13 cellular contexts compared by ENCODE assay signal in the genomic region with DNA sequence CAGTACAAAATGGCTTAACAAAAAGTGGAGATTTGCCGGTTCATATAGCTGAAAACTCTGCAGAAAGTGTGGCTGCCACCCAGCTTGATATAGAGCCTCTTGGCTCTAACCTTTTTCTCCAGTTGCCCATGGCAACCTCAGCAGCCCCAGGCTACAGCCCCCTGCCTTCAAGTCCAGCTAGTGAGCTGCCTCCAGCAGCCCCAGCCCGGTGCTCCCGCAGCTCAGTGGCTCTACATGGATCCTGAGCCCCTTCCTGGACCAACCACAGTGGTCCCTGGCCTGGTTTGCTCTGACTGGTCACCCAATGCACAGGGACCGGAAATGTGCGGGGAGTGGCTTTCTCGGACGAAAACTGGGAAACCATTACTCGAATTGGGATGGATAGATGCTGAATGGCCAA. TPM values are rescaled to one million over a fixed set of nuclear protein-coding genes. Genes with fewer than 3 reads are reported as not detected.
A peak's percentile ranks its signal among the peaks of the same experiment; 100 is the strongest.
DNase-seq lines count a peak whose midpoint lies in the region; ATAC-seq and TF ChIP-seq lines count a peak whose summit lies in the region.
"Had no signal": no experiment of that assay in that cellular context is flagged by ENCODE, and none has a peak within 500 bp of the region (broad histone marks: within the 10 kb centered on the region; RNA-seq: fewer than 3 reads in every experiment).

No MANE protein-coding gene starts in this region.

- no peak overlapping the region for H3K4ac ChIP-seq in neuronal stem cell (ENCODE audit: low read length)

- H2AK5ac ChIP-seq in neuronal stem cell (ENCODE audit: low read depth, low read length), result no peak overlapping the region

- H3K79me1 ChIP-seq in neuronal stem cell (ENCODE audit: low read depth, low read length), result no peaks in the 10 kb centered on the region

- H3K23ac ChIP-seq in neuronal stem cell (ENCODE audit: low read depth, low read length, poor library complexity), result no peak overlapping the region

- no peak overlapping the region for H3K9ac ChIP-seq in neuronal stem cell (ENCODE audit: low read depth, low read length, poor library complexity)

- H2BK5ac ChIP-seq in neuronal stem cell (ENCODE audit: low read length), result no peak overlapping the region

- no peak overlapping the region for H4K8ac ChIP-seq in neuronal stem cell (ENCODE audit: low read depth, low read length)

- H3K27me3 ChIP-seq in brain microvascular endothelial cell (replicated peaks), result no peaks in the 10 kb centered on the region
- peaks cover 0 to 9% (median 0%) of the 10 kb centered on the region in 3 experiments for H3K27me3 ChIP-seq in neuronal stem cell (ENCODE audit: control insufficient read depth in 3 of 3, insufficient read depth in 3 of 3, low read depth in 1 of 3, low read length in 3 of 3)

- no peak overlapping the region for H3K18ac ChIP-seq in neuronal stem cell (ENCODE audit: low read length)

- H3K4me3 ChIP-seq in brain microvascular endothelial cell (ENCODE audit: low read depth, low read length) (no peak overlapping the region), neuronal stem cell (ENCODE audit: low read length in 2 of 2) (no peak overlapping the region)

- H3K27ac ChIP-seq in brain microvascular endothelial cell (peak overlapping the region; percentile 99), neuronal stem cell (replicated peaks; ENCODE audit: low read length) (no peak overlapping the region)

- H3K36me3 ChIP-seq in brain microvascular endothelial cell (replicated peaks) (no peaks in the 10 kb centered on the region), neuronal stem cell (replicated peaks in 1 of 2; ENCODE audit: control insufficient read depth in 2 of 2, insufficient read depth in 2 of 2, low read length in 2 of 2) (no peaks in the 10 kb centered on the region)

- peak; percentile 10 for DNase-seq in NCI-H146 (lab: John Stamatoyannopoulos, UW)
- no peak for DNase-seq in NCI-H146 treated with DMSO at 0.1 percent for 48 hours (lab: John Stamatoyannopoulos, UW; ENCODE audit: unreplicated experiment)
- DNase-seq in NCI-H69 (lab: John Stamatoyannopoulos, UW), result peak; percentile 54
- DNase-seq in brain microvascular endothelial cell, result no peak
- no peak for DNase-seq in neuronal stem cell (ENCODE audit: low spot score)
- DNase-seq in NCI-H187 (lab: John Stamatoyannopoulos, UW), result no peak
- no peak for DNase-seq in NCI-H2029 treated with DMSO at 0.1 percent for 48 hours (lab: John Stamatoyannopoulos, UW)
- DNase-seq: 8988T, DMS 273 treated with DMSO at 0.1 percent for 48 hours, NCI-H187 treated with DMSO at 0.1 percent for 48 hours, substantia nigra, T-helper 9 cell had no signal

- peaks cover 8 to 24% of the 10 kb centered on the region in 2 donors for H3K4me1 ChIP-seq in neuronal stem cell (ENCODE audit: control insufficient read depth in 2 of 2, insufficient read depth in 1 of 2, low read depth in 1 of 2, low read length in 2 of 2)

- H4K91ac ChIP-seq in neuronal stem cell (ENCODE audit: low read depth, low read length, poor library complexity), result no peak overlapping the region

- H2BK120ac ChIP-seq in neuronal stem cell (ENCODE audit: low read depth, low read length), result no peak overlapping the region

- H3K4me2 ChIP-seq in neuronal stem cell (ENCODE audit: insufficient read depth, low read length, poor library complexity, severe bottlenecking), result no peak overlapping the region

- H2BK15ac ChIP-seq in neuronal stem cell (ENCODE audit: low read length), result no peak overlapping the region

- H3K14ac ChIP-seq in neuronal stem cell (ENCODE audit: low read length), result no peak overlapping the region

- no peak for ATAC-seq in GM18870 (IDR thresholded peaks at IDR 0.05; ENCODE audit: unreplicated experiment)

- in situ Hi-C loops in brain microvascular endothelial cell (cut with HindIII; ENCODE audit: low pct_ligation_motif_present, low sequenced_read_pairs), result no loop called here

- TF ChIP-seq CTCF in brain microvascular endothelial cell (IDR thresholded peaks at IDR 0.05; ENCODE audit: low read depth, low read length, missing control alignments), result no peak

- WGBS in neuronal stem cell (ENCODE audit: extremely low coverage in 2 of 2, insufficient read length in 2 of 2, insufficient replicate concordance in 1 of 2), 2 donors, result no CpG with 5 or more reads among the region's 8 CpGs

- peak overlapping the region; percentile 71 for H2AFZ ChIP-seq in neuronal stem cell (ENCODE audit: low read length)

- no peaks in the 10 kb centered on the region for H3K9me3 ChIP-seq in neuronal stem cell (replicated peaks in 1 of 2; ENCODE audit: control insufficient read depth in 2 of 2, insufficient read depth in 1 of 2, low read depth in 1 of 2, low read length in 2 of 2)

- H2BK12ac ChIP-seq in neuronal stem cell (ENCODE audit: low read length), result no peak overlapping the region

RNA-seq across cellular contexts. Expression of a gene that starts 13.3 kb away (rescaled TPM):
- 12.5 TPM for polyA plus RNA-seq in neuronal stem cell (2013, experiment 1 of 2)
- 11.3 TPM for polyA plus RNA-seq in neuronal stem cell (2013, experiment 2 of 2)

Comparison
In these comparisons a context has a peak if more than half of its experiments do, and no peak if none do; other contexts are left out.
1. DNase-seq: peak in NCI-H146 (single experiment) and NCI-H69 (single experiment); none in NCI-H146 treated with DMSO at 0.1 percent for 48 hours (single experiment), brain microvascular endothelial cell (single experiment), neuronal stem cell (single experiment), NCI-H187 (0 of 2) and NCI-H2029 treated with DMSO at 0.1 percent for 48 hours (single experiment).